Comparison of ENCODE assay signal across 22 cellular contexts in the genomic region with DNA sequence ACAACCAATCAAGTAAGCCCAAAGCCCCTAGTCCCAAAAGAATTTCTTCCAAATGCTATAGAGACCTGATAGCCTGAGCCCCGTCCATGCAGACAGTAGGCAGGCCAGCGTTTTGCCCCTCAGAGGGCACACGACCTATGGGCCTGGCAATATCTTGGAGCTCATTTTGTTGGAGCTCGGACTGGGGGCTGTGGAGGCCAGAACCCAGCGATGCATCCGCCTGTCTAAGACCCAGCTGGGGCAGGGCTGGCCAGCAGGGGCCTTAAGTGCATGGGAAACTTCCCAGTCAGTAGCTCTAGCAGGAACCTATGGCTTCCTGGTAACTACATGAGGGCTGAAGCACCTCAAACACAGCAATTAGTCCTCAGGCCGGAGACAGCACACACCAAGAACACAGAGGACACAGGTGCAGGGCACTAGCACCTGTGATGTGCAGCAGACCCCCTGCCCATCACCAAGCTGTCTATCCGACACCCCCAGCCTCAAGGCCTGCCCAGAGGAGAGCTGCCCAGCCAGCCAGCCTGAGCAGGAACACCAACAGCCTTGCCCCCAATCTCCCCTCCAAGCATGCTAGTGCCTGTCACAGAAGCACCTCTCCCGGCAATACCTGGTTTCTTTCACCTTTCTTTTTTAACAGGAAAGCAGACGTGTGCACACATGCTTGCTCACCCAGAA.
"Had no signal": no experiment of that assay in that cellular context is flagged by ENCODE, and none has a peak within 500 bp of the region (broad histone marks: within the 10 kb centered on the region; RNA-seq: fewer than 3 reads in every experiment).

No MANE protein-coding gene starts in this region.

- H3K36me3 ChIP-seq: brain microvascular endothelial cell had no signal

- DNase-seq: activated B cell treated with CpG ODN at 0.5 μM for 24 hours; activated CD4-positive, alpha-beta T cell treated with anti-CD3 and anti-CD28 coated beads for 1 hour; activated CD4-positive, alpha-beta T cell treated with anti-CD3 and anti-CD28 coated beads, Interleukin-2, amount 10 ng/mL, durations not matched to agents 24 days and 14 days; activated CD4-positive, alpha-beta T cell treated with anti-CD3 and anti-CD28 coated beads, Interleukin-2, amount 50 U/mL, for 48 hours; activated effector memory CD4-positive, alpha-beta T cell treated with anti-CD3 and anti-CD28 coated beads, Interleukin-2, amount 50 U/mL, for 16 hours; activated naive CD4-positive, alpha-beta T cell treated with anti-CD3 and anti-CD28 coated beads for 36 hours; activated T-cell treated with anti-CD3 and anti-CD28 coated beads, Interleukin-2, amount 50 U/mL, for 4 hours; amygdala; brain microvascular endothelial cell; Kasumi-1; NCI-H1092; NCI-H1417; NCI-H1930; NCI-H2171 treated with DMSO at 0.1 percent for 48 hours; NCI-H226; NCI-H526; NCI-H774; T-cell; T-helper 2 cell; T1000 had no signal

- H3K9me3 Mint-ChIP-seq: activated B cell treated with CpG ODN at 0.5 μM for 24 hours; activated CD4-positive, alpha-beta T cell treated with anti-CD3 and anti-CD28 coated beads, Interleukin-2, amount 10 ng/mL, durations not matched to agents 24 days and 14 days; activated naive CD4-positive, alpha-beta T cell treated with anti-CD3 and anti-CD28 coated beads for 36 hours; activated T-cell treated with anti-CD3 and anti-CD28 coated beads, Interleukin-2, amount 50 U/mL, for 4 hours; T-cell had no signal

- H3K27me3 ChIP-seq: brain microvascular endothelial cell had no signal

- H3K27ac Mint-ChIP-seq: activated B cell treated with CpG ODN at 0.5 μM for 24 hours; activated CD4-positive, alpha-beta T cell treated with anti-CD3 and anti-CD28 coated beads, Interleukin-2, amount 10 ng/mL, durations not matched to agents 24 days and 14 days; activated naive CD4-positive, alpha-beta T cell treated with anti-CD3 and anti-CD28 coated beads for 36 hours; T-cell had no signal

- H3K27me3 Mint-ChIP-seq: activated B cell treated with CpG ODN at 0.5 μM for 24 hours; activated CD4-positive, alpha-beta T cell treated with anti-CD3 and anti-CD28 coated beads, Interleukin-2, amount 10 ng/mL, durations not matched to agents 24 days and 14 days; T-cell had no signal

- H3K4me3 Mint-ChIP-seq: activated B cell treated with CpG ODN at 0.5 μM for 24 hours; activated CD4-positive, alpha-beta T cell treated with anti-CD3 and anti-CD28 coated beads, Interleukin-2, amount 10 ng/mL, durations not matched to agents 24 days and 14 days; activated naive CD4-positive, alpha-beta T cell treated with anti-CD3 and anti-CD28 coated beads for 36 hours; activated T-cell treated with anti-CD3 and anti-CD28 coated beads, Interleukin-2, amount 50 U/mL, for 4 hours; T-cell had no signal

- ATAC-seq: activated T-cell treated with anti-CD3 and anti-CD28 coated beads, Interleukin-2, amount 50 U/mL, for 4 hours; K562; T-cell had no signal

- H3K27ac ChIP-seq: brain microvascular endothelial cell, SK-N-MC had no signal

- H3K4me3 ChIP-seq: K562, SK-N-MC had no signal
